Comparison of ENCODE assay signal across 27 cellular contexts in genomic region chr1:30479576-30479975, GRCh38.
"Had no signal": no experiment of that assay in that cellular context is flagged by ENCODE, and none has a peak within 500 bp of the region (broad histone marks: within the 10 kb centered on the region; RNA-seq: fewer than 3 reads in every experiment).

No MANE protein-coding gene starts in this region.

- ATAC-seq: stimulated activated effector memory CD8-positive, alpha-beta T cell treated with anti-CD3 and anti-CD28 coated beads, Interleukin-12 subunit alpha, Interleukin-12 subunit beta, amount 100 ng/mL, for 72 hours; stimulated activated memory B cell treated with anti-CD40 and anti-IgM and Interleukin-4, amounts not matched to agents 10 μg/mL and 1 μg/mL and 100 μg/mL, for 72 hours; stimulated activated naive B cell treated with anti-CD40 and anti-IgM and Interleukin-4, amounts not matched to agents 10 μg/mL and 1 μg/mL and 100 μg/mL, for 72 hours; stimulated activated naive CD8-positive, alpha-beta T cell treated with anti-CD3 and anti-CD28 coated beads, Interleukin-15, amount 100 ng/mL, for 72 hours; stimulated activated naive CD8-positive, alpha-beta T cell treated with anti-CD3 and anti-CD28 coated beads, Interleukin-15, Interleukin-2, amounts not matched to agents 100 U/mL and 50 U/mL, for 24 hours; upper lobe of right lung had no signal

- H3K4me3 ChIP-seq: suprapubic skin, testis, thoracic aorta, thyroid gland, tibial artery, tibial nerve, transverse colon, upper lobe of left lung, upper lobe of right lung, uterus, vagina had no signal

- H3K9me3 ChIP-seq: testis, thyroid gland, uterus had no signal

- H3K36me3 ChIP-seq: suprapubic skin, thoracic aorta, thyroid gland, tibial artery, tibial nerve, transverse colon, upper lobe of left lung, upper lobe of right lung, uterus, vagina had no signal

- DNase-seq: stimulated activated CD4-positive, alpha-beta T cell treated with anti-CD3 and anti-CD28 coated beads, Interleukin-2, amount 100 ng/mL, for 48 hours; stimulated activated CD4-positive, alpha-beta T cell treated with anti-CD3 and anti-CD28 coated beads, Interleukin-4, amount 100 ng/mL, for 1 hour; stimulated activated CD4-positive, alpha-beta T cell treated with anti-CD3 and anti-CD28 coated beads, Interleukin-4, amount 100 ng/mL, for 24 hours; stimulated activated CD4-positive, alpha-beta T cell treated with anti-CD3 and anti-CD28 coated beads, Interleukin-4, amount 100 ng/mL, for 4 hours; stimulated activated CD8-positive, alpha-beta memory T cell treated with anti-CD3 and anti-CD28 coated beads, Interleukin-4, amount 100 ng/mL, for 48 hours; stimulated activated naive B cell treated with anti-CD40 and anti-IgM and Interleukin-4, amounts not matched to agents 10 μg/mL and 1 μg/mL and 100 μg/mL, for 72 hours; stimulated activated naive CD4-positive, alpha-beta T cell; stimulated activated naive CD4-positive, alpha-beta T cell treated with Interleukin-2 at 50 U/mL for 16 hours; stimulated activated naive CD8-positive, alpha-beta T cell treated with anti-CD3 and anti-CD28 coated beads, Interleukin-15, amount 100 ng/mL, for 72 hours; stimulated activated naive CD8-positive, alpha-beta T cell treated with anti-CD3 and anti-CD28 coated beads, Interleukin-15, Interleukin-2, amounts not matched to agents 100 U/mL and 50 U/mL, for 24 hours; substantia nigra; testis; thyroid gland; transverse colon; trophoblast cell; uterus had no signal

- H3K27ac Mint-ChIP-seq: stimulated activated effector memory CD8-positive, alpha-beta T cell treated with anti-CD3 and anti-CD28 coated beads, Interleukin-12 subunit alpha, Interleukin-12 subunit beta, amount 100 ng/mL, for 72 hours; stimulated activated memory B cell treated with anti-CD40 and anti-IgM and Interleukin-4, amounts not matched to agents 10 μg/mL and 1 μg/mL and 100 μg/mL, for 72 hours; stimulated activated naive B cell treated with anti-CD40 and anti-IgM and Interleukin-4, amounts not matched to agents 10 μg/mL and 1 μg/mL and 100 μg/mL, for 72 hours; stimulated activated naive CD8-positive, alpha-beta T cell treated with anti-CD3 and anti-CD28 coated beads, Interleukin-15, Interleukin-2, amounts not matched to agents 100 ng/mL and 50 ng/mL, for 24 hours; type B pancreatic cell had no signal

- H3K27me3 ChIP-seq: testis, thyroid gland, transverse colon, upper lobe of left lung, uterus, vagina had no signal

- H3K27me3 Mint-ChIP-seq: stimulated activated naive CD8-positive, alpha-beta T cell treated with anti-CD3 and anti-CD28 coated beads, Interleukin-15, amount 100 ng/mL, for 72 hours had no signal

- H3K27ac ChIP-seq: suprapubic skin, testis, thoracic aorta, thyroid gland, tibial artery, tibial nerve, transverse colon, upper lobe of left lung, upper lobe of right lung, uterus, vagina had no signal

- H3K4me1 Mint-ChIP-seq: stimulated activated effector memory CD8-positive, alpha-beta T cell treated with anti-CD3 and anti-CD28 coated beads, Interleukin-12 subunit alpha, Interleukin-12 subunit beta, amount 100 ng/mL, for 72 hours; stimulated activated memory B cell treated with anti-CD40 and anti-IgM and Interleukin-4, amounts not matched to agents 10 μg/mL and 1 μg/mL and 100 μg/mL, for 72 hours; stimulated activated naive B cell treated with anti-CD40 and anti-IgM and Interleukin-4, amounts not matched to agents 10 μg/mL and 1 μg/mL and 100 μg/mL, for 72 hours; stimulated activated naive CD8-positive, alpha-beta T cell treated with anti-CD3 and anti-CD28 coated beads, Interleukin-15, amount 100 ng/mL, for 72 hours had no signal

- H3K4me3 Mint-ChIP-seq: stimulated activated effector memory CD8-positive, alpha-beta T cell treated with anti-CD3 and anti-CD28 coated beads, Interleukin-12 subunit alpha, Interleukin-12 subunit beta, amount 100 ng/mL, for 72 hours; stimulated activated memory B cell treated with anti-CD40 and anti-IgM and Interleukin-4, amounts not matched to agents 10 μg/mL and 1 μg/mL and 100 μg/mL, for 72 hours; stimulated activated naive B cell treated with anti-CD40 and anti-IgM and Interleukin-4, amounts not matched to agents 10 μg/mL and 1 μg/mL and 100 μg/mL, for 72 hours; stimulated activated naive CD8-positive, alpha-beta T cell treated with anti-CD3 and anti-CD28 coated beads, Interleukin-15, amount 100 ng/mL, for 72 hours; stimulated activated naive CD8-positive, alpha-beta T cell treated with anti-CD3 and anti-CD28 coated beads, Interleukin-15, Interleukin-2, amounts not matched to agents 100 ng/mL and 50 ng/mL, for 24 hours; type B pancreatic cell had no signal

- H3K36me3 Mint-ChIP-seq: stimulated activated effector memory CD8-positive, alpha-beta T cell treated with anti-CD3 and anti-CD28 coated beads, Interleukin-12 subunit alpha, Interleukin-12 subunit beta, amount 100 ng/mL, for 72 hours; stimulated activated memory B cell treated with anti-CD40 and anti-IgM and Interleukin-4, amounts not matched to agents 10 μg/mL and 1 μg/mL and 100 μg/mL, for 72 hours; type B pancreatic cell had no signal

- H3K4me1 ChIP-seq: suprapubic skin, testis, thyroid gland, tibial artery, tibial nerve, transverse colon, upper lobe of left lung, upper lobe of right lung, uterus, vagina had no signal
